In genomic region chr19:19055701-19056100, GRCh38 we compare ENCODE assay signal across 27 cellular contexts.
"Had no signal": no experiment of that assay in that cellular context is flagged by ENCODE, and none has a peak within 500 bp of the region (broad histone marks: within the 10 kb centered on the region; RNA-seq: fewer than 3 reads in every experiment).

No MANE protein-coding gene starts in this region.

- FAIRE-seq: urothelium cell line had no signal

- H3K4me3 ChIP-seq: stomach, suprapubic skin, testis, thoracic aorta, thyroid gland, tibial artery, tibial nerve, transverse colon, upper lobe of left lung, upper lobe of right lung, uterus, vagina had no signal

- H3K4me1 ChIP-seq: stomach, suprapubic skin, tibial artery, tibial nerve, transverse colon, uterus, vagina had no signal

- DNase-seq: stimulated activated CD4-positive, alpha-beta T cell treated with anti-CD3 and anti-CD28 coated beads, Interleukin-2, amount 100 ng/mL, for 48 hours; stimulated activated CD4-positive, alpha-beta T cell treated with anti-CD3 and anti-CD28 coated beads, Interleukin-4, amount 100 ng/mL, for 1 hour; stimulated activated CD4-positive, alpha-beta T cell treated with anti-CD3 and anti-CD28 coated beads, Interleukin-4, amount 100 ng/mL, for 24 hours; stimulated activated CD4-positive, alpha-beta T cell treated with anti-CD3 and anti-CD28 coated beads, Interleukin-4, amount 100 ng/mL, for 4 hours; stimulated activated CD8-positive, alpha-beta memory T cell treated with anti-CD3 and anti-CD28 coated beads, Interleukin-4, amount 100 ng/mL, for 48 hours; stimulated activated naive B cell treated with anti-CD40 and anti-IgM and Interleukin-4, amounts not matched to agents 10 μg/mL and 1 μg/mL and 100 μg/mL, for 72 hours; stimulated activated naive CD4-positive, alpha-beta T cell; stimulated activated naive CD4-positive, alpha-beta T cell treated with Interleukin-2 at 50 U/mL for 16 hours; stimulated activated naive CD8-positive, alpha-beta T cell treated with anti-CD3 and anti-CD28 coated beads, Interleukin-15, amount 100 ng/mL, for 72 hours; stimulated activated naive CD8-positive, alpha-beta T cell treated with anti-CD3 and anti-CD28 coated beads, Interleukin-15, Interleukin-2, amounts not matched to agents 100 U/mL and 50 U/mL, for 24 hours; stomach; substantia nigra; testis; thyroid gland; tibial artery; transverse colon; trophoblast cell; upper lobe of right lung; uterus had no signal

- H3K27ac ChIP-seq: stomach, suprapubic skin, testis, thoracic aorta, thyroid gland, tibial artery, tibial nerve, transverse colon, upper lobe of left lung, upper lobe of right lung, uterus, vagina had no signal

- H3K27me3 ChIP-seq: stomach, suprapubic skin, testis, thyroid gland, tibial artery, tibial nerve, transverse colon, upper lobe of left lung, upper lobe of right lung, uterus, vagina had no signal

- ATAC-seq: stimulated activated effector memory CD8-positive, alpha-beta T cell treated with anti-CD3 and anti-CD28 coated beads, Interleukin-12 subunit alpha, Interleukin-12 subunit beta, amount 100 ng/mL, for 72 hours; stimulated activated memory B cell treated with anti-CD40 and anti-IgM and Interleukin-4, amounts not matched to agents 10 μg/mL and 1 μg/mL and 100 μg/mL, for 72 hours; stimulated activated naive B cell treated with anti-CD40 and anti-IgM and Interleukin-4, amounts not matched to agents 10 μg/mL and 1 μg/mL and 100 μg/mL, for 72 hours; stimulated activated naive CD8-positive, alpha-beta T cell treated with anti-CD3 and anti-CD28 coated beads, Interleukin-15, amount 100 ng/mL, for 72 hours; stimulated activated naive CD8-positive, alpha-beta T cell treated with anti-CD3 and anti-CD28 coated beads, Interleukin-15, Interleukin-2, amounts not matched to agents 100 U/mL and 50 U/mL, for 24 hours; upper lobe of right lung had no signal

- H3K36me3 ChIP-seq: uterus had no signal

- H3K9me3 ChIP-seq: stomach, suprapubic skin, testis, thoracic aorta, thyroid gland, tibial artery, tibial nerve, transverse colon, upper lobe of left lung, upper lobe of right lung, uterus, vagina had no signal
